In the genomic region with DNA sequence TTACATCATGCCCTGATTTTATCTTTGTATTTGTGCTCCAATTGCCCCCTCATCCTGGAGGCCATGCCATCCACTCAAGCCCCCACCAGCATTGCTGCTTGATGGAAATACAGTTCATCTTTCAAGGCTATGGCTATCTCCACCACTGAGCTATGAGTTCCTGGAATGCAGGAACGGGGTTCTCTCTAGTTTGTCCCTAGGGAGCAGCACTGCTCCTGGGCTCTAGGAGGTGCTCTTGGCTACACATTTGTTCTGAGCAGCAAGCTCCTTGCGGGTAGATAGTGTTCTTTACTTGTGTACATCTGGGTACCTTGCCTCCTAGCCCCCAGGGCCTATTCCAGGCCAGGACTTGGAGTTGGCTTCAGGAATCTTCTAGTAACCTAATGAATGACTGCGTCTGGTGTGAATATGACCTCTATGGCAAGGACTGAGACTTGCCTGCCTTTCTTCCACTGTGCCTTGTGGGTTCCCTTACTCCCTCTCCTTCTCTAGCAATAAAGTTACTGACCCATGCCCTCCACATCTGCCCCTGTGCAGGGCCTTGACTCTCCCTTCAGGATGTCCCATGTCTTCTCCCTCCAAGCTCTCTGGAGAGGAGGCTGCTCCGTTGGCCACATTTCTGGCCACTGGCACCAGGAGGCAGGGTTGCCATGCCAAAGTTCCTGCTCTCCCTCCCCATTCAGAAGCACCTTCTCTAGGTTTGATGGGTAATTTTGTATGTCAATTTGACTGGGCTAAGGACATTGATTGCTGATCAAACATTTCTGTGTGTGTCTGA, we compare ENCODE assay signal across 10 cellular contexts. TPM values are rescaled to one million over a fixed set of nuclear protein-coding genes. Genes with fewer than 3 reads are reported as not detected.
A peak's percentile ranks its signal among the peaks of the same experiment; 100 is the strongest.
DNase-seq lines count a peak whose midpoint lies in the region; ATAC-seq, FAIRE-seq and TF ChIP-seq lines count a peak whose summit lies in the region.
"Had no signal": no experiment of that assay in that cellular context is flagged by ENCODE, and none has a peak within 500 bp of the region (broad histone marks: within the 10 kb centered on the region; RNA-seq: fewer than 3 reads in every experiment).

No MANE protein-coding gene starts in this region.

- peak; percentile 92 for FAIRE-seq in bronchial epithelial cell (lab: Jason Lieb, UNC)

- no peaks in the 10 kb centered on the region for H3K36me3 ChIP-seq in bronchial epithelial cell (ENCODE audit: control insufficient read depth, insufficient read depth, low read length)
- H3K36me3 ChIP-seq: vagina had no signal

- no peaks in the 10 kb centered on the region for H3K9me3 Mint-ChIP-seq in activated CD8-positive, alpha-beta memory T cell treated with anti-CD3 and anti-CD28 coated beads, Interleukin-2, amount 10 ng/mL, durations not matched to agents 7 days and 5 days (ENCODE audit: low read depth)

- TF ChIP-seq CTCF in bronchial epithelial cell (IDR thresholded peaks at IDR 0.05; ENCODE audit: insufficient read depth, low read length, severe bottlenecking) (peak; percentile 35), retinal pigment epithelial cell (conservative IDR thresholded peaks at IDR 0.05; ENCODE audit: low read depth, low read length) (peak; percentile 46)

- no peaks in the 10 kb centered on the region for H3K27me3 ChIP-seq in bronchial epithelial cell (ENCODE audit: control insufficient read depth, insufficient read depth, low read length)
- H3K27me3 ChIP-seq: vagina had no signal

- H3K4me1 Mint-ChIP-seq in activated CD8-positive, alpha-beta memory T cell treated with anti-CD3 and anti-CD28 coated beads, Interleukin-2, amount 10 ng/mL, durations not matched to agents 7 days and 5 days: no peaks in the 10 kb centered on the region

- no peak overlapping the region for H3K27ac Mint-ChIP-seq in activated CD8-positive, alpha-beta memory T cell treated with anti-CD3 and anti-CD28 coated beads, Interleukin-2, amount 10 ng/mL, durations not matched to agents 7 days and 5 days

- H3K36me3 Mint-ChIP-seq in activated CD8-positive, alpha-beta memory T cell treated with anti-CD3 and anti-CD28 coated beads, Interleukin-2, amount 10 ng/mL, durations not matched to agents 7 days and 5 days: no peaks in the 10 kb centered on the region

- H3K4me3 ChIP-seq in bronchial epithelial cell (ENCODE audit: low read depth, low read length) (no peak overlapping the region), retinal pigment epithelial cell (ENCODE audit: low read length) (no peak overlapping the region)
- H3K4me3 ChIP-seq: vagina had no signal

- in situ Hi-C loops in KBM-7 (cut with MboI; ENCODE audit: low pct_unique_long_range_greater_than_20kb, low sequenced_read_pairs): no loop called here

- H3K4me3 Mint-ChIP-seq in activated CD8-positive, alpha-beta memory T cell treated with anti-CD3 and anti-CD28 coated beads, Interleukin-2, amount 10 ng/mL, durations not matched to agents 7 days and 5 days: no peak overlapping the region

- H3K27me3 Mint-ChIP-seq in activated CD8-positive, alpha-beta memory T cell treated with anti-CD3 and anti-CD28 coated beads, Interleukin-2, amount 10 ng/mL, durations not matched to agents 7 days and 5 days: peaks cover 42% of the 10 kb centered on the region

- peak; percentile 39 for ATAC-seq in activated CD8-positive, alpha-beta memory T cell treated with anti-CD3 and anti-CD28 coated beads, Interleukin-2, amount 10 ng/mL, durations not matched to agents 7 days and 5 days

- no peak for DNase-seq in activated CD8-positive, alpha-beta memory T cell treated with anti-CD3 and anti-CD28 coated beads, Interleukin-2, amount 10 ng/mL, durations not matched to agents 7 days and 5 days
- DNase-seq in activated CD8-positive, alpha-beta memory T cell treated with anti-CD3 and anti-CD28 coated beads for 24 hours: no peak
- DNase-seq in KBM-7: peak; percentile 69
- DNase-seq in bronchial epithelial cell (ENCODE audit: low read depth): peak; percentile 34
- DNase-seq in retinal pigment epithelial cell (ENCODE audit: low read depth): no peak
- DNase-seq in stimulated activated CD4-positive, alpha-beta T cell treated with anti-CD3 and anti-CD28 coated beads, Interleukin-4, amount 100 ng/mL, for 4 hours: no peak
- DNase-seq in 8988T: no peak
- DNase-seq in GM03348 (ENCODE audit: low spot score): no peak
- DNase-seq: activated naive CD4-positive, alpha-beta T cell treated with Interleukin-2 at 50 U/mL for 16 hours had no signal

- CTCF ChIA-PET in activated CD8-positive, alpha-beta memory T cell treated with anti-CD3 and anti-CD28 coated beads, Interleukin-2, amount 10 ng/mL, durations not matched to agents 7 days and 5 days (lab: Charles Lee): interaction anchor here (1.1 to 1.3 kb wide), 3 partner anchors 21 to 378 kb away, joined by 3 to 5 read pairs (median 3); a partner anchor contains a TSS

RNA-seq across cellular contexts. Expression of a gene that starts 7.6 kb away (rescaled TPM):
- not detected for total RNA-seq in activated CD8-positive, alpha-beta memory T cell treated with anti-CD3 and anti-CD28 coated beads, Interleukin-2, amount 10 ng/mL, durations not matched to agents 7 days and 5 days
- 0.26 TPM in 1 of 2 replicates, not detected in the other for total RNA-seq in bronchial epithelial cell

RNA-seq across cellular contexts. Expression of a gene that starts 21.1 kb away (rescaled TPM):
- total RNA-seq in activated CD8-positive, alpha-beta memory T cell treated with anti-CD3 and anti-CD28 coated beads, Interleukin-2, amount 10 ng/mL, durations not matched to agents 7 days and 5 days: 100 to 1,000 TPM; 752 to 908 TPM
- 1,256 and 1,722 TPM in 2 replicates for total RNA-seq in bronchial epithelial cell

RNA-seq across cellular contexts. Expression of a gene that starts 59.3 kb away (rescaled TPM):
- total RNA-seq in activated CD8-positive, alpha-beta memory T cell treated with anti-CD3 and anti-CD28 coated beads, Interleukin-2, amount 10 ng/mL, durations not matched to agents 7 days and 5 days: 10 to 100 TPM; 13.4 to 14.1 TPM
- total RNA-seq in bronchial epithelial cell: under 0.01 and 0.13 TPM in 2 replicates

Comparison
In these comparisons a context has a peak if more than half of its experiments do, and no peak if none do; other contexts are left out.
1. DNase-seq: peak in KBM-7 (single experiment) and bronchial epithelial cell (single experiment); none in activated CD8-positive, alpha-beta memory T cell treated with anti-CD3 and anti-CD28 coated beads, Interleukin-2, amount 10 ng/mL, durations not matched to agents 7 days and 5 days (single experiment), activated CD8-positive, alpha-beta memory T cell treated with anti-CD3 and anti-CD28 coated beads for 24 hours (single experiment), retinal pigment epithelial cell (single experiment), stimulated activated CD4-positive, alpha-beta T cell treated with anti-CD3 and anti-CD28 coated beads, Interleukin-4, amount 100 ng/mL, for 4 hours (0 of 2), 8988T (single experiment) and GM03348 (single experiment).
2. RNA of a gene that starts 59.3 kb away (total RNA-seq): 13.4 to 14.1 TPM in activated CD8-positive, alpha-beta memory T cell treated with anti-CD3 and anti-CD28 coated beads, Interleukin-2, amount 10 ng/mL, durations not matched to agents 7 days and 5 days; under 0.01 to 0.13 TPM in bronchial epithelial cell; every median in the first group is over 10 times any median in the second.